ENCODE assay signal across 21 cellular contexts in the genomic region with DNA sequence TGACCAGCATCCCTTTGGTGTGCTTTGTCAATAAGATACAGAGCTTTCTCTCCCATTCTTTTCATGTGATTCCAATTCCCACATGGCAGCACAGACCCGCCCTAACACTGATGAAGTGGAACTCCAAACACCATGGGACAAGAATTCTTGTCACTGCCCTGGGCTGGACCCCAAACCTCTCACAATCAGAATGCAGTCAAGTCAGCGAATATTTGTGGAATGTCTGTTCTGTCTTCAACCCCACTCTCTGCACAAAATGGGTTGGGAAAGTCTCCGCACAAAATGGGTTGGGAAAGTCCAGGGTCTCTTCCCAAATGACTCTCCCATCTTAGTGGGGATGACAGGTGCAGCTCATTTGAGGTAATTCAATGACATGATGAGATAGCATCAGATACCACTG.
"Had no signal": no experiment of that assay in that cellular context is flagged by ENCODE, and none has a peak within 500 bp of the region (broad histone marks: within the 10 kb centered on the region; RNA-seq: fewer than 3 reads in every experiment).

No MANE protein-coding gene starts in this region.

- DNase-seq: Karpas-422, KG1, MG63, NCI-H1092, NCI-H1105 treated with DMSO at 0.1 percent for 48 hours, NCI-H1417 treated with DMSO at 0.1 percent for 48 hours, NCI-H146, NCI-H1694 treated with DMSO at 0.1 percent for 48 hours, NCI-H1930, NCI-H2081, NCI-H2107, NCI-H2227 treated with DMSO at 0.1 percent for 48 hours, NCI-H524, NCI-H526 treated with DMSO at 0.1 percent for 48 hours, NCI-H774, Right ventricle myocardium superior, RPMI8226, SIG-M5 had no signal

- H3K9me3 ChIP-seq: MG63, SJSA1 had no signal

- H3K27ac ChIP-seq: SJSA1, SK-N-MC had no signal

- H3K27me3 ChIP-seq: MG63, SJSA1 had no signal

- FAIRE-seq: RCC 7860 had no signal

- H3K4me3 ChIP-seq: MG63, SJSA1, SK-N-MC had no signal
